ENCODE assay signal across 8 cellular contexts in the genomic region with DNA sequence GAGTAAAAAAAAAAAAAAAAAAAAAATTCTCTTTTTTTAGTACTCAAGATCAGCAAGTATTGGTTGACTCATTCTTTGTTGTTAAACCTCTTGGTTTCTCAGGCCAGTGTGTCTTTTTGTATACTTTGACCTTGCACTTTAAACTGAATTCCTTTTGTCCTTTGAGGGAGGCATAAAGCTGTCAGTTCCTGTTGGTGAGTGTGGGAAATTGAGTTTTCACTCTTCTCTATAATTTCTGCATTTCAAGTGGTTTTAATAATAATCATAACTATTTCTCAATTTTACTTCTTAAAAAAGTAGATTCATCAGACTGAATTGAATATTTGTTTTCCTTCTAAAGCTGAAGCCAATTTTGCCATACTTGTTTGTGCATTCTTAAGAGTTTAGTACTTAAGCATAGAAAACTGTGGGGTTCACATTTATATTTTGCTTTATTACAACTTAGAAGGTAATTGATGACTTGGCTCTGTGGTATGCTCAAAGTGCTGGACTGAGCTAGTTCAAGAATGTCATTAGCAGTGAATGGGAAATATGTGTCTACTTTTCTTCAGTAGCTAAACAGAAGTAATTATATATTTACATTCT. TPM values are rescaled to one million over a fixed set of nuclear protein-coding genes. Genes with fewer than 3 reads are reported as not detected.
DNase-seq lines count a peak whose midpoint lies in the region; ATAC-seq and TF ChIP-seq lines count a peak whose summit lies in the region.

No MANE protein-coding gene starts in this region.

- H3K79me2 ChIP-seq in OCI-LY3 (ENCODE audit: low read length), result no peaks in the 10 kb centered on the region

- no peak for TF ChIP-seq CTCF in OCI-LY3 (IDR thresholded peaks at IDR 0.05; ENCODE audit: low read depth, low read length)
- TF ChIP-seq CTCF in fibroblast of mammary gland (conservative IDR thresholded peaks at IDR 0.05; ENCODE audit: control insufficient read depth, insufficient read depth, low read depth, low read length), result no peak
- TF ChIP-seq CTCF in neural crest cell (conservative IDR thresholded peaks at IDR 0.05), result no peak

- H4K20me1 ChIP-seq in OCI-LY3 (ENCODE audit: insufficient read depth, low read length), result no peaks in the 10 kb centered on the region

- peak overlapping the region; percentile 62; the same call in 1 of the 2 replicates for H3K4me2 ChIP-seq in OCI-LY3 (ENCODE audit: low read length)

- peaks cover 26% of the 10 kb centered on the region for H3K4me1 ChIP-seq in OCI-LY3 (ENCODE audit: low read length)
- H3K4me1 ChIP-seq in effector memory CD4-positive, alpha-beta T cell (ENCODE audit: control insufficient read depth, insufficient read depth, low read length, poor library complexity, severe bottlenecking), result no peaks in the 10 kb centered on the region

- H3K4me3 ChIP-seq in OCI-LY3 (ENCODE audit: low read length) (no peak overlapping the region), fibroblast of mammary gland (ENCODE audit: control insufficient read depth, low read depth, low read length) (no peak overlapping the region)
- no peak overlapping the region for H3K4me3 ChIP-seq in effector memory CD4-positive, alpha-beta T cell (ENCODE audit: insufficient read depth, low read depth, low read length, poor library complexity, severe bottlenecking)

- no peaks in the 10 kb centered on the region for H3K27me3 ChIP-seq in OCI-LY3 (ENCODE audit: low read depth, low read length)
- no peaks in the 10 kb centered on the region for H3K27me3 ChIP-seq in effector memory CD4-positive, alpha-beta T cell (replicated peaks; ENCODE audit: control insufficient read depth, insufficient read depth, low read length, poor library complexity, severe bottlenecking)

- no peaks in the 10 kb centered on the region for H3K9me3 Mint-ChIP-seq in neural crest cell

- no peak overlapping the region for H2AFZ ChIP-seq in OCI-LY3 (ENCODE audit: low read depth, low read length)

- no peak overlapping the region for H3K27ac ChIP-seq in OCI-LY3 (ENCODE audit: low read length)
- H3K27ac ChIP-seq in effector memory CD4-positive, alpha-beta T cell (ENCODE audit: insufficient read depth, low read length, poor library complexity, severe bottlenecking), result no peak overlapping the region

- H3K9ac ChIP-seq in OCI-LY3 (ENCODE audit: low read length), result no peak overlapping the region

- no peaks in the 10 kb centered on the region for H3K9me3 ChIP-seq in OCI-LY3 (ENCODE audit: insufficient read depth, low read length)
- no peaks in the 10 kb centered on the region for H3K9me3 ChIP-seq in effector memory CD4-positive, alpha-beta T cell (ENCODE audit: control insufficient read depth, low read length)

- H3K36me3 ChIP-seq in OCI-LY3 (replicated peaks; ENCODE audit: low read depth, low read length), result no peaks in the 10 kb centered on the region
- no peaks in the 10 kb centered on the region for H3K36me3 ChIP-seq in effector memory CD4-positive, alpha-beta T cell (ENCODE audit: control insufficient read depth, insufficient read depth, low read length)

- no peaks in the 10 kb centered on the region for H3K36me3 Mint-ChIP-seq in neural crest cell (ENCODE audit: low read depth)

- H3K4me3 Mint-ChIP-seq in neural crest cell, result peak overlapping the region; percentile 42

- ATAC-seq in GM21529 (IDR thresholded peaks at IDR 0.05; ENCODE audit: unreplicated experiment) (no peak), HG03521 (IDR thresholded peaks at IDR 0.05; ENCODE audit: unreplicated experiment) (no peak), GM18505 (IDR thresholded peaks at IDR 0.05; ENCODE audit: unreplicated experiment) (no peak)

- peaks cover 59% of the 10 kb centered on the region for H3K4me1 Mint-ChIP-seq in neural crest cell

- TF ChIP-seq POLR2A in GM18505 (IDR thresholded peaks at IDR 0.05; ENCODE audit: borderline replicate concordance, extremely low read depth, insufficient read depth, insufficient read length), result no peak

- DNase-seq in EL (peak; percentile 84), fibroblast of mammary gland (ENCODE audit: low read depth) (peak; percentile 78), neural crest cell (ENCODE audit: low read depth, low spot score) (no peak)
- DNase-seq in effector memory CD4-positive, alpha-beta T cell, result no peak

- H3K27me3 Mint-ChIP-seq in neural crest cell (ENCODE audit: low read depth), result no peaks in the 10 kb centered on the region

- peak overlapping the region; percentile 31 for H3K27ac Mint-ChIP-seq in neural crest cell (ENCODE audit: unreplicated experiment)

RNA-seq across cellular contexts. Expression of a gene that starts 43.4 kb away (rescaled TPM):
- 62.7 and 66.5 TPM in 2 replicates for total RNA-seq in neural crest cell

RNA-seq across cellular contexts. Expression of a gene that starts 44.2 kb away (rescaled TPM):
- 51.9 and 55.8 TPM in 2 replicates for total RNA-seq in neural crest cell

Comparison
In these comparisons a context has a peak if more than half of its experiments do, and no peak if none do; other contexts are left out.
1. DNase-seq: peak in EL (single experiment) and fibroblast of mammary gland (single experiment); none in neural crest cell (single experiment) and effector memory CD4-positive, alpha-beta T cell (0 of 3).